In the genomic region with DNA sequence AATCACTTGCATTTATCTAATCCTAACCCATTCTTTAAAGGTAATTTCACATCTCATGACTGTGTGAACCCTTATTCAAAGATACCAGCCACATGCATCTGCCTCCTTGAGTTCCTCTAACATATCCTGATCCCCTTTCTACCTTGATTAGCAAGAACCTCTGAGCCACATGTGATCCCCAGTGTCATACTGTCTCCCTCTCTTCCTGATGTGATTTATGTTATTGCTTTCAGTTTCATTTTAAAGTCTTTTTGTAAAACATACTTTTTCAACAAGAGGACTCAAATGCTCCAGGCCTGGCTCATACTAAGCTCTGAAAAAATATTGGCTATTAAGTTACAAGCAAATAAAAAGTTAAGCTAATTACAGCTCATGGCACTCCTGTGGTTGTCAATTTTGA, we compare ENCODE assay signal across 2 cellular contexts.
TF ChIP-seq lines count a peak whose summit lies in the region.

No MANE protein-coding gene starts in this region.

TF ChIP-seq in HEK293, 187 proteins besides CTCF, POLR2A, EP300 and RAD21 (continued from another document):
- no peak for TF ChIP-seq ZNF354C (tag by site-specific recombination; IDR thresholded peaks at IDR 0.05; ENCODE audit: borderline replicate concordance, low read depth)
- TF ChIP-seq ZNF513 (tag by site-specific recombination; IDR thresholded peaks at IDR 0.05): no peak
- no peak for TF ChIP-seq ZNF76 (tag by site-specific recombination; IDR thresholded peaks at IDR 0.05; ENCODE audit: borderline replicate concordance, low read depth)
- no peak for TF ChIP-seq ZNF777 (tag by site-specific recombination; IDR thresholded peaks at IDR 0.05; ENCODE audit: borderline replicate concordance)
- TF ChIP-seq ATF2 (tag by site-specific recombination; IDR thresholded peaks at IDR 0.05; ENCODE audit: low read depth): no peak

TF ChIP-seq in GM12878, 131 proteins besides CTCF, POLR2A, EP300 and RAD21 (continued from another document):
- TF ChIP-seq, protein P1, sequence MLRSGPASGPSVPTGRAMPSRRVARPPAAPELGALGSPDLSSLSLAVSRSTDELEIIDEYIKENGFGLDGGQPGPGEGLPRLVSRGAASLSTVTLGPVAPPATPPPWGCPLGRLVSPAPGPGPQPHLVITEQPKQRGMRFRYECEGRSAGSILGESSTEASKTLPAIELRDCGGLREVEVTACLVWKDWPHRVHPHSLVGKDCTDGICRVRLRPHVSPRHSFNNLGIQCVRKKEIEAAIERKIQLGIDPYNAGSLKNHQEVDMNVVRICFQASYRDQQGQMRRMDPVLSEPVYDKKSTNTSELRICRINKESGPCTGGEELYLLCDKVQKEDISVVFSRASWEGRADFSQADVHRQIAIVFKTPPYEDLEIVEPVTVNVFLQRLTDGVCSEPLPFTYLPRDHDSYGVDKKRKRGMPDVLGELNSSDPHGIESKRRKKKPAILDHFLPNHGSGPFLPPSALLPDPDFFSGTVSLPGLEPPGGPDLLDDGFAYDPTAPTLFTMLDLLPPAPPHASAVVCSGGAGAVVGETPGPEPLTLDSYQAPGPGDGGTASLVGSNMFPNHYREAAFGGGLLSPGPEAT (IDR thresholded peaks at IDR 0.05; ENCODE audit: low read depth): no peak
